Comparison of ENCODE assay signal across 20 cellular contexts in genomic region chr4:47075241-47075640, GRCh38. TPM values are rescaled to one million over a fixed set of nuclear protein-coding genes. Genes with fewer than 3 reads are reported as not detected.
DNase-seq lines count a peak whose midpoint lies in the region; ATAC-seq and TF ChIP-seq lines count a peak whose summit lies in the region.
"Had no signal": no experiment of that assay in that cellular context is flagged by ENCODE, and none has a peak within 500 bp of the region (broad histone marks: within the 10 kb centered on the region; RNA-seq: fewer than 3 reads in every experiment).

No MANE protein-coding gene starts in this region.

- DNase-seq in A172 (ENCODE audit: low spot score) (peak; percentile 22), HS-5 (ENCODE audit: low read depth) (peak; percentile 26), amniotic stem cell (lab: John Stamatoyannopoulos, UW) (peak; percentile 24), foreskin keratinocyte (peak in 1 of 2 donors; percentile 61), islet precursor cell (no peak), OCI-M1 (lab: John Stamatoyannopoulos, UW) (no peak)
- no peak for DNase-seq in activated T-helper 2 cell treated with anti-CD3 and anti-CD28 coated beads, Interferon-gamma antibody, Interleukin-2, Interleukin-4, amounts not matched to agents 10 μg/mL and 5 μg/mL and 100 μg/mL, durations not matched to agents 14 hours and 24 hours and 36 hours (ENCODE audit: low spot score)
- DNase-seq: activated effector memory CD4-positive, alpha-beta T cell treated with Interleukin-2 at 50 U/mL for 16 hours; amygdala; foreskin melanocyte; left cardiac atrium; mucosa of descending colon; NCI-H1092 treated with DMSO at 0.1 percent for 48 hours; NCI-H748 treated with DMSO at 0.1 percent for 48 hours; stimulated activated naive CD4-positive, alpha-beta T cell treated with Interleukin-2 at 50 U/mL for 16 hours; trophoblast cell had no signal

- ATAC-seq in foreskin keratinocyte = peak; percentile 86
- ATAC-seq in HG02885 (IDR thresholded peaks at IDR 0.05; ENCODE audit: poor library complexity, unreplicated experiment) = no peak
- ATAC-seq: A549, left cardiac atrium had no signal

- no peaks in the 10 kb centered on the region for H3K36me3 Mint-ChIP-seq in activated T-helper 2 cell treated with anti-CD3 and anti-CD28 coated beads, Interferon-gamma antibody, Interleukin-2, Interleukin-4, amounts not matched to agents 10 μg/mL and 5 μg/mL and 100 μg/mL, durations not matched to agents 14 hours and 24 hours and 36 hours (ENCODE audit: low read depth)

- peaks cover 6% of the 10 kb centered on the region for H3K4me1 Mint-ChIP-seq in activated T-helper 2 cell treated with anti-CD3 and anti-CD28 coated beads, Interferon-gamma antibody, Interleukin-2, Interleukin-4, amounts not matched to agents 10 μg/mL and 5 μg/mL and 100 μg/mL, durations not matched to agents 14 hours and 24 hours and 36 hours (ENCODE audit: low read depth)

- no peaks in the 10 kb centered on the region for H3K27me3 ChIP-seq in foreskin keratinocyte

- H3K9me3 Mint-ChIP-seq in activated T-helper 2 cell treated with anti-CD3 and anti-CD28 coated beads, Interferon-gamma antibody, Interleukin-2, Interleukin-4, amounts not matched to agents 10 μg/mL and 5 μg/mL and 100 μg/mL, durations not matched to agents 14 hours and 24 hours and 36 hours = peaks cover 7% of the 10 kb centered on the region

- no peak overlapping the region for H3K27ac Mint-ChIP-seq in activated T-helper 2 cell treated with anti-CD3 and anti-CD28 coated beads, Interferon-gamma antibody, Interleukin-2, Interleukin-4, amounts not matched to agents 10 μg/mL and 5 μg/mL and 100 μg/mL, durations not matched to agents 14 hours and 24 hours and 36 hours

- H3K4me3 Mint-ChIP-seq in activated T-helper 2 cell treated with anti-CD3 and anti-CD28 coated beads, Interferon-gamma antibody, Interleukin-2, Interleukin-4, amounts not matched to agents 10 μg/mL and 5 μg/mL and 100 μg/mL, durations not matched to agents 14 hours and 24 hours and 36 hours (ENCODE audit: low read depth) = no peak overlapping the region

- no peak overlapping the region for H3K27ac ChIP-seq in foreskin keratinocyte
- H3K27ac ChIP-seq: A549, C4-2B had no signal

- H3K27me3 Mint-ChIP-seq in activated T-helper 2 cell treated with anti-CD3 and anti-CD28 coated beads, Interferon-gamma antibody, Interleukin-2, Interleukin-4, amounts not matched to agents 10 μg/mL and 5 μg/mL and 100 μg/mL, durations not matched to agents 14 hours and 24 hours and 36 hours (ENCODE audit: low read depth) = no peaks in the 10 kb centered on the region

- intact Hi-C loops in activated T-helper 2 cell treated with anti-CD3 and anti-CD28 coated beads, Interferon-gamma antibody, Interleukin-2, Interleukin-4, amounts not matched to agents 10 μg/mL and 5 μg/mL and 100 μg/mL, durations not matched to agents 14 hours and 24 hours and 36 hours (cut with micrococcal nuclease) = no loop called here

- H3K4me1 ChIP-seq in foreskin keratinocyte = peaks cover 11% of the 10 kb centered on the region
- H3K4me1 ChIP-seq: A549 had no signal

- no peak for TF ChIP-seq CTCF in foreskin keratinocyte (conservative IDR thresholded peaks at IDR 0.05)

RNA-seq across cellular contexts. Expression of gene GABRB1, which starts 43.9 kb away (rescaled TPM):
- 1.00 and 1.7 TPM in 2 replicates for total RNA-seq in A172 (2014; rRNA removed; shearing (Covaris generic))
- total RNA-seq in foreskin keratinocyte = not detected in 2 replicates
- not detected in 2 replicates for polyA plus RNA-seq in foreskin keratinocyte
- not detected in 2 replicates for total RNA-seq in activated T-helper 2 cell treated with anti-CD3 and anti-CD28 coated beads, Interferon-gamma antibody, Interleukin-2, Interleukin-4, amounts not matched to agents 10 μg/mL and 5 μg/mL and 100 μg/mL, durations not matched to agents 14 hours and 24 hours and 36 hours
- total RNA-seq: chondrocyte had no signal
- polyA plus RNA-seq: A549 had no signal

Comparison
In these comparisons a context has a peak if more than half of its experiments do, and no peak if none do; other contexts are left out.
1. DNase-seq: peak in A172 (single experiment), HS-5 (single experiment) and amniotic stem cell (single experiment); none in islet precursor cell (single experiment), OCI-M1 (single experiment) and activated T-helper 2 cell treated with anti-CD3 and anti-CD28 coated beads, Interferon-gamma antibody, Interleukin-2, Interleukin-4, amounts not matched to agents 10 μg/mL and 5 μg/mL and 100 μg/mL, durations not matched to agents 14 hours and 24 hours and 36 hours (single experiment).